ENCODE assay signal across 1 cellular context in the genomic region with DNA sequence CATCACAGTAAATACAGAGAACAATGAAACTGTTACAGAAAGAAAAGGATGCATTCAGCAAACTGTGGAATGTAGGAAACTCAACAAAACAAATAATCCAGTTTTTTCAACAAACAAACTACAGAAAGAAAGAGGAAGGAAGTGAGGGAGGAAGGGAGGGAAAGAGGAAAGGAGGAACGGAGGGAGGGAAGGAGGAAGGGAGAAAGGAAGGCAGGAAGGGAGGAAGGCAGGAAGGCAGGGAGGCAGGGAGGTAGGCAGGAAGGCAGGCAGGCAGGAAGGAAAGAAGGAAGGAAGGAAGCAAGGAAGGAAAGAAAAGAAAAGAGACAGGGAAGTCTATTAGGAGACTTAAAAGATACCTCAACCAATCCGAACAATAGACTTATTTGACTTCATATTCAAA.
A peak's percentile ranks its signal among the peaks of the same experiment; 100 is the strongest.
TF ChIP-seq lines count a peak whose summit lies in the region.

No MANE protein-coding gene starts in this region.

TF ChIP-seq in K562, 482 proteins besides CTCF, POLR2A, EP300 and RAD21 (continued from another document):
- TF ChIP-seq, protein P1, sequence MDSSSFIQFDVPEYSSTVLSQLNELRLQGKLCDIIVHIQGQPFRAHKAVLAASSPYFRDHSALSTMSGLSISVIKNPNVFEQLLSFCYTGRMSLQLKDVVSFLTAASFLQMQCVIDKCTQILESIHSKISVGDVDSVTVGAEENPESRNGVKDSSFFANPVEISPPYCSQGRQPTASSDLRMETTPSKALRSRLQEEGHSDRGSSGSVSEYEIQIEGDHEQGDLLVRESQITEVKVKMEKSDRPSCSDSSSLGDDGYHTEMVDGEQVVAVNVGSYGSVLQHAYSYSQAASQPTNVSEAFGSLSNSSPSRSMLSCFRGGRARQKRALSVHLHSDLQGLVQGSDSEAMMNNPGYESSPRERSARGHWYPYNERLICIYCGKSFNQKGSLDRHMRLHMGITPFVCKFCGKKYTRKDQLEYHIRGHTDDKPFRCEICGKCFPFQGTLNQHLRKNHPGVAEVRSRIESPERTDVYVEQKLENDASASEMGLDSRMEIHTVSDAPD (CRISPR knock-in tag; IDR thresholded peaks at IDR 0.05), result no peak
- TF ChIP-seq MIER1 (IDR thresholded peaks at IDR 0.05; ENCODE audit: low read depth), result no peak
- TF ChIP-seq ELF4 (CRISPR knock-in tag; IDR thresholded peaks at IDR 0.05), result peak; percentile 65; the same call in 1 of the 2 replicates
- no peak for TF ChIP-seq NFIX (CRISPR knock-in tag; IDR thresholded peaks at IDR 0.05; ENCODE audit: low read depth)
- no peak for TF ChIP-seq HNRNPK (IDR thresholded peaks at IDR 0.05; ENCODE audit: low read depth, low read length, poor library complexity, severe bottlenecking)
- no peak for TF ChIP-seq NCOA6 (IDR thresholded peaks at IDR 0.05)
